In the genomic region with DNA sequence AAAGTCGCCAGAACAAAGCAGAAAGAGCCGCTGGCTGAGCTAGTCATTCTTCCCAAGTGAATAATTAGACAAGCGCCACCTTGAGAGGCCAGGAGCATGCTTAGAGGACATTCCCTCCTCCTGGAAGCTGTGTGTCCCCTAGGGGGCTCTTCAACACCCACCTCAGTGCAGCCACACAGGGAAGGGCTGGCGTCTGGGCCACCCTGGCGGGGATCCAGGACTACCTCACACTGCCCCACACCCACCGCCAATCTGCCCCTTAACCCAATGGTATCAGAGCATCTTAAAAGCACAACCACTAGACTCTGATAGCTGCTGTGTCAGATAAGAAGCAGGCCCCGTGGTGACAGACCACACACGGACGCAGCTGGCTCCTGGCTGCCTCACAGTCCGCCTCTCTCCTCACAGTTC, we compare ENCODE assay signal across 13 cellular contexts. TPM values are rescaled to one million over a fixed set of nuclear protein-coding genes. Genes with fewer than 3 reads are reported as not detected.
DNase-seq lines count a peak whose midpoint lies in the region; ATAC-seq, FAIRE-seq and TF ChIP-seq lines count a peak whose summit lies in the region.
"Had no signal": no experiment of that assay in that cellular context is flagged by ENCODE, and none has a peak within 500 bp of the region (broad histone marks: within the 10 kb centered on the region; RNA-seq: fewer than 3 reads in every experiment).

No MANE protein-coding gene starts in this region.

- H3K27ac ChIP-seq in heart right ventricle (no peak overlapping the region), kidney (ENCODE audit: low read depth in 2 of 2, low read length in 2 of 2) (peak overlapping the region; percentile 76 to 80)
- H3K27ac ChIP-seq: esophagus squamous epithelium had no signal

- no peaks in the 10 kb centered on the region for H3K9me3 ChIP-seq in heart right ventricle
- no peaks in the 10 kb centered on the region for H3K9me3 ChIP-seq in kidney (ENCODE audit: control insufficient read depth in 1 of 2, low read length in 2 of 2)
- H3K9me3 ChIP-seq: esophagus squamous epithelium had no signal

- intact Hi-C loops in heart right ventricle (cut with DNase I) (loop anchor here in 1 of 10 donors (5.0 kb wide), 1 partner anchor 1293 kb away; no protein-coding TSS in a partner anchor), cardiac septum (cut with DNase I) (no loop called here), kidney (cut with DNase I) (no loop called here)

- no peaks in the 10 kb centered on the region for H3K4me1 ChIP-seq in heart right ventricle
- H3K4me1 ChIP-seq in kidney (ENCODE audit: control insufficient read depth in 1 of 2, insufficient read depth in 1 of 2, low read depth in 1 of 2, low read length in 2 of 2): peaks cover 6 to 13% of the 10 kb centered on the region in 2 donors

- no peaks in the 10 kb centered on the region for H3K9me3 Mint-ChIP-seq in effector memory CD8-positive, alpha-beta T cell

- no peak overlapping the region for H3K27ac Mint-ChIP-seq in effector memory CD8-positive, alpha-beta T cell
- H3K27ac Mint-ChIP-seq: B cell had no signal

- H3K36me3 ChIP-seq in heart right ventricle (peaks cover 0 to 68% (median 14%) of the 10 kb centered on the region in 9 donors), kidney (ENCODE audit: control insufficient read depth in 1 of 2, insufficient read depth in 2 of 2, low read length in 2 of 2) (peaks cover 6 to 13% of the 10 kb centered on the region in 2 donors)

- H3K9ac ChIP-seq in kidney (ENCODE audit: low read length in 2 of 2): peak overlapping the region in 1 of 2 donors; percentile 38

- no peaks in the 10 kb centered on the region for H3K4me1 Mint-ChIP-seq in effector memory CD8-positive, alpha-beta T cell (ENCODE audit: low read depth in 2 of 2)
- H3K4me1 Mint-ChIP-seq: B cell had no signal

- H3K4me3 Mint-ChIP-seq in effector memory CD8-positive, alpha-beta T cell: no peak overlapping the region
- H3K4me3 Mint-ChIP-seq: B cell had no signal

- H3K4me3 ChIP-seq in heart right ventricle (no peak overlapping the region), kidney (ENCODE audit: low read length in 2 of 2) (peak overlapping the region in 1 of 2 donors; percentile 34)
- H3K4me3 ChIP-seq: esophagus squamous epithelium had no signal

- H3K27me3 ChIP-seq in heart right ventricle: no peaks in the 10 kb centered on the region
- H3K27me3 ChIP-seq: esophagus squamous epithelium had no signal

- no peaks in the 10 kb centered on the region for H3K27me3 Mint-ChIP-seq in effector memory CD8-positive, alpha-beta T cell
- H3K27me3 Mint-ChIP-seq: B cell had no signal

- ATAC-seq in heart right ventricle: peak; percentile 16 to 81 (median 52)
- ATAC-seq in effector memory CD8-positive, alpha-beta T cell (replicated peaks): no peak

- no peak for DNase-seq in heart right ventricle
- no peak for DNase-seq in cardiac septum (ENCODE audit: low spot score)
- peak; percentile 95 for DNase-seq in SK-N-DZ (ENCODE audit: low spot score)
- no peak for DNase-seq in kidney
- DNase-seq in amniotic stem cell (lab: John Stamatoyannopoulos, UW): no peak
- no peak for DNase-seq in stimulated activated CD4-positive, alpha-beta T cell treated with anti-CD3 and anti-CD28 coated beads, Interleukin-4, amount 100 ng/mL, for 24 hours
- DNase-seq in effector memory CD8-positive, alpha-beta T cell: no peak
- DNase-seq in DMS153 (lab: John Stamatoyannopoulos, UW): no peak
- DNase-seq: activated CD4-positive, CD25-positive, alpha-beta regulatory T cell; esophagus squamous epithelium; stimulated activated naive CD4-positive, alpha-beta T cell had no signal

- WGBS in heart right ventricle, 2 donors: 46 to 62% methylated on average over 10 of the region's 10 CpGs

- TF ChIP-seq CTCF in heart right ventricle (IDR thresholded peaks at IDR 0.05) (peak in 2 of 9 donors; percentile 6 to 10), kidney (IDR thresholded peaks at IDR 0.05; ENCODE audit: borderline replicate concordance, extremely low read depth, insufficient read depth) (peak; percentile 14)

- H3K36me3 Mint-ChIP-seq in effector memory CD8-positive, alpha-beta T cell (ENCODE audit: insufficient read depth): peaks cover 44% of the 10 kb centered on the region

- no peak for FAIRE-seq in kidney (lab: Jason Lieb, UNC)
- FAIRE-seq: colon had no signal

RNA-seq across cellular contexts. Expression of a gene that starts 24.9 kb away (rescaled TPM):
- total RNA-seq in heart right ventricle: 10 to 100 TPM in 7 of 10 donors, 1 to 10 TPM in 3; 7.8 to 13.1 (median 10.9) TPM
- polyA plus RNA-seq in heart right ventricle: 10 to 100 TPM in 1 of 2 donors, 1 to 10 TPM in 1; 6.7 to 10.2 TPM
- total RNA-seq in cardiac septum: 10.6 TPM
- 15.6 and 15.8 TPM in 2 replicates for polyA plus RNA-seq in SK-N-DZ (2014; cell fraction: cytosol; rRNA removed)
- polyA plus RNA-seq in SK-N-DZ (2014; cell fraction: nucleus; rRNA removed): 24.2 and 30.2 TPM in 2 replicates
- total RNA-seq in kidney: 22.5 TPM
- polyA plus RNA-seq in kidney (ENCODE audit: insufficient read depth, low read depth, low replicate concordance): 14.2 TPM

RNA-seq across cellular contexts. Expression of a gene that starts 34.4 kb away (rescaled TPM):
- total RNA-seq in heart right ventricle (10 to 100 TPM in 9 of 10 donors, 1 to 10 TPM in 1; 7.7 to 34.8 (median 17.6) TPM), cardiac septum (24.1 TPM), kidney (94.3 TPM)
- polyA plus RNA-seq in heart right ventricle (10 to 100 TPM; 15.7 to 61.2 TPM), kidney (ENCODE audit: insufficient read depth, low read depth, low replicate concordance) (379 TPM)
- 29.8 and 36.7 TPM in 2 replicates for polyA plus RNA-seq in SK-N-DZ (2014; cell fraction: cytosol; rRNA removed)
- 15.8 and 41.2 TPM in 2 replicates for polyA plus RNA-seq in SK-N-DZ (2014; cell fraction: nucleus; rRNA removed)

Comparison
In these comparisons a context has a peak if more than half of its experiments do, and no peak if none do; other contexts are left out.
1. H3K27ac ChIP-seq: peak in kidney (2 of 2); none in heart right ventricle (0 of 10).